ENCODE assay signal across 8 cellular contexts in the genomic region with DNA sequence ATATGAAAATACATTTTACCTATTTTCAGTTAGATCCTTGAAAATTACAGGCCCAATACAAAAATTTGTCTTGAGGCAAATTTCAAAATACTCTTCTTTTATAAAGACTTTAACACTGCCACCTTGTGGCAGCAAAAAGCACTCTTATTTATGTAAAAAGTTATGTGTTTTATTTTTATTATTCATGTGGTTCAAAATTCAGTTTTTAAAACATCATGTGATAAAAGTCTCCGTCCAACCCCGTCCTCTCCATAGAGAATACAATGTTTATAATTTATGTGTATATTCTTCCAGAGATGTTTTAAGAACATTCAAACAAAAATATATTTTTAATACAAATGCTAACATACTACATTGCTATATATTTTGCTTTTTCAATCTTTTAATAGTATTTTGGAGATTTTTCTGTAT. TPM values are rescaled to one million over a fixed set of nuclear protein-coding genes. Genes with fewer than 3 reads are reported as not detected.
DNase-seq lines count a peak whose midpoint lies in the region; ATAC-seq and TF ChIP-seq lines count a peak whose summit lies in the region.

No MANE protein-coding gene starts in this region.

- H3K9me3 ChIP-seq in adrenal gland (replicated peaks in 1 of 3) = no peaks in the 10 kb centered on the region

- H3K27ac ChIP-seq in adrenal gland = no peak overlapping the region

- DNase-seq in NCI-H2029 (lab: John Stamatoyannopoulos, UW) (peak; percentile 8), NCI-H2029 treated with DMSO at 0.1 percent for 48 hours (lab: John Stamatoyannopoulos, UW) (no peak), NCI-H146 (lab: John Stamatoyannopoulos, UW) (peak; percentile 52), adrenal gland (peak in 1 of 7 donors; percentile 35), kidney epithelial cell (ENCODE audit: low read depth) (no peak), NCI-H1048 (lab: John Stamatoyannopoulos, UW) (no peak)
- DNase-seq in stimulated activated CD4-positive, alpha-beta T cell treated with anti-CD3 and anti-CD28 coated beads, Interleukin-4, amount 100 ng/mL, for 24 hours = no peak

- no peak for TF ChIP-seq POLR2A in adrenal gland (IDR thresholded peaks at IDR 0.05)

- 1 to 6% (median 4%) methylated on average over 2 of the region's 2 CpGs for WGBS in adrenal gland, 4 donors

- no peaks in the 10 kb centered on the region for H3K4me1 ChIP-seq in adrenal gland (replicated peaks in 1 of 2)

- no peak for ATAC-seq in GM21381 (IDR thresholded peaks at IDR 0.05; ENCODE audit: unreplicated experiment)

- no peaks in the 10 kb centered on the region for H3K36me3 ChIP-seq in adrenal gland (replicated peaks in 1 of 2)
- no peaks in the 10 kb centered on the region for H3K36me3 ChIP-seq in kidney epithelial cell (ENCODE audit: control insufficient read depth, insufficient read depth, low read length)

- H3K4me3 ChIP-seq in adrenal gland = peak overlapping the region in 1 of 4 donors; percentile 4
- no peak overlapping the region for H3K4me3 ChIP-seq in kidney epithelial cell (ENCODE audit: low read depth, low read length)

- no peaks in the 10 kb centered on the region for H3K27me3 ChIP-seq in adrenal gland
- H3K27me3 ChIP-seq in kidney epithelial cell (ENCODE audit: control insufficient read depth, insufficient read depth, low read length) = no peaks in the 10 kb centered on the region

- TF ChIP-seq CTCF in adrenal gland (IDR thresholded peaks at IDR 0.05) = peak; percentile 30 to 75 (median 42)
- peak; percentile 46 for TF ChIP-seq CTCF in kidney epithelial cell (IDR thresholded peaks at IDR 0.05; ENCODE audit: insufficient read depth, low read length, poor library complexity, severe bottlenecking)

- intact Hi-C loops in adrenal gland (cut with DNase I) = no loop called here

RNA-seq across cellular contexts. Expression of a gene that starts 36.9 kb away (rescaled TPM):
- total RNA-seq in adrenal gland = 1 to 10 TPM in 5 of 8 donors, under 1 TPM in 3; 0.35 to 2.7 (median 1.2) TPM
- polyA plus RNA-seq in adrenal gland = under 1 TPM; 0.32 to 0.93 (median 0.61) TPM
- 13.8 and 20.9 TPM in 2 replicates for total RNA-seq in kidney epithelial cell

Comparison
In these comparisons a context has a peak if more than half of its experiments do, and no peak if none do; other contexts are left out.
1. DNase-seq: peak in NCI-H2029 (single experiment) and NCI-H146 (single experiment); none in NCI-H2029 treated with DMSO at 0.1 percent for 48 hours (single experiment), kidney epithelial cell (single experiment), NCI-H1048 (single experiment) and stimulated activated CD4-positive, alpha-beta T cell treated with anti-CD3 and anti-CD28 coated beads, Interleukin-4, amount 100 ng/mL, for 24 hours (single experiment).